Comparison of ENCODE assay signal across 2 cellular contexts in genomic region chr6:2597457-2597856, GRCh38.
DNase-seq lines count a peak whose midpoint lies in the region; ATAC-seq, FAIRE-seq and TF ChIP-seq lines count a peak whose summit lies in the region.
"Not testable (repeated sequence)": the region's sequence is repeated elsewhere in the genome, so short reads cannot be mapped to it uniquely, and the experiment has no call there.

No MANE protein-coding gene starts in this region.

- WGBS in K562 (ENCODE audit: insufficient coverage, low coverage, missing lambda C conversion rate): no CpG with 5 or more reads among the region's 2 CpGs

- peak overlapping the region; percentile 26 for H3K4me3 ChIP-seq in Loucy (ENCODE audit: low read length, poor library complexity, severe bottlenecking)
- not testable (repeated sequence) for H3K4me3 ChIP-seq in K562

- not testable (repeated sequence) for TF ChIP-seq EP300 in K562 (IDR thresholded peaks at IDR 0.05; ENCODE audit: low read length)

- BruUV-seq in K562 (replicated peaks; lab: Mats Ljungman, UMichigan): not testable (repeated sequence)

- H3K27ac ChIP-seq in K562 (ENCODE audit: extremely low read depth, low read depth, low read length): not testable (repeated sequence)

- not testable (repeated sequence) for H3K9me3 ChIP-seq in Loucy (ENCODE audit: insufficient read depth, low read depth, low read length); K562 (replicated peaks; ENCODE audit: control insufficient read depth, insufficient read depth, low read depth, low read length)

- H3K9me2 ChIP-seq in Loucy (replicated peaks; ENCODE audit: low read depth, low read length): not testable (repeated sequence)

- not testable (repeated sequence) for TF ChIP-seq RAD21 in K562 (CRISPR knock-in tag; conservative IDR thresholded peaks at IDR 0.05 in 1 of 2, IDR thresholded peaks at IDR 0.05 in 1 of 2)

- H3K4me1 ChIP-seq in Loucy (ENCODE audit: insufficient read depth, low read length, poor library complexity, severe bottlenecking): peaks cover 45% of the 10 kb centered on the region
- H3K4me1 ChIP-seq in K562 (replicated peaks in 1 of 2; ENCODE audit: control insufficient read depth in 2 of 2, insufficient read depth in 2 of 2, low read length in 2 of 2): not testable (repeated sequence)

- not testable (repeated sequence) for TF ChIP-seq POLR2A in K562 (conservative IDR thresholded peaks at IDR 0.05)

- ATAC-seq in K562: not testable (repeated sequence)

- H3K4me2 ChIP-seq in Loucy (ENCODE audit: low read depth, low read length, poor library complexity, severe bottlenecking): peak overlapping the region; percentile 60
- not testable (repeated sequence) for H3K4me2 ChIP-seq in K562 (ENCODE audit: insufficient read depth, low read length)

- POLR2A ChIA-PET in K562 (lab: Yijun Ruan, JAX): not testable (repeated sequence)

- in situ Hi-C loops in K562 (cut with MboI): not testable (repeated sequence)

- not testable (repeated sequence) for TF ChIP-seq CTCF in Loucy (conservative IDR thresholded peaks at IDR 0.05; ENCODE audit: low read length); K562 (IDR thresholded peaks at IDR 0.05 in 2 of 3, conservative IDR thresholded peaks at IDR 0.05 in 1 of 3; ENCODE audit: insufficient read depth in 2 of 3, low read depth in 1 of 3, low read length in 3 of 3)

- not testable (repeated sequence) for H3F3A ChIP-seq in Loucy (ENCODE audit: low read depth)

- peak overlapping the region; percentile 50 for H3K9ac ChIP-seq in Loucy (ENCODE audit: low read depth, low read length, poor library complexity, severe bottlenecking)
- not testable (repeated sequence) for H3K9ac ChIP-seq in K562 (ENCODE audit: insufficient read depth in 1 of 2, low read depth in 2 of 2, low read length in 2 of 2)

- not testable (repeated sequence) for H3K79me2 ChIP-seq in Loucy (ENCODE audit: insufficient read depth, low read length); K562 (ENCODE audit: control insufficient read depth, insufficient read depth, low read length)

- DNase-seq in K562 (ENCODE audit: extremely low read depth in 1 of 4, low spot score in 3 of 4): not testable (repeated sequence)

- H4K20me1 ChIP-seq in Loucy (ENCODE audit: insufficient read depth, low read length, poor library complexity, severe bottlenecking); K562 (replicated peaks; ENCODE audit: control insufficient read depth, insufficient read depth, low read length): not testable (repeated sequence)

- FAIRE-seq in K562 (lab: Jason Lieb, UNC): not testable (repeated sequence)

- intact Hi-C loops in K562 (cut with micrococcal nuclease): not testable (repeated sequence)

- CTCF ChIA-PET in K562 (lab: Yijun Ruan, JAX; ENCODE audit: low intra/inter-chr PET ratio): not testable (repeated sequence)

- not testable (repeated sequence) for H3K36me3 ChIP-seq in Loucy (ENCODE audit: insufficient read depth, low read length); K562 (ENCODE audit: control insufficient read depth, insufficient read depth, low read length)

- not testable (repeated sequence) for H2AFZ ChIP-seq in Loucy (ENCODE audit: low read length); K562 (ENCODE audit: low read depth, low read length)

- not testable (repeated sequence) for H3K9me1 ChIP-seq in K562 (ENCODE audit: control insufficient read depth, insufficient read depth, low read length)

- H3K27me3 ChIP-seq in Loucy (ENCODE audit: insufficient read depth, low read length, poor library complexity, severe bottlenecking): not testable (repeated sequence)
- H3K27me3 ChIP-seq in K562 (ENCODE audit: control insufficient read depth in 2 of 2, insufficient read depth in 2 of 2, low read length in 2 of 2): peaks cover 0 to 21% of the 10 kb centered on the region in 2 experiments; a peak in 3 of 5 replicates

TF ChIP-seq in K562, 482 proteins besides CTCF, POLR2A, EP300 and RAD21:
- peak; percentile 69 for TF ChIP-seq CBFA2T3 (IDR thresholded peaks at IDR 0.05)
- TF ChIP-seq CBFA2T2 (conservative IDR thresholded peaks at IDR 0.05): peak; percentile 59
- peak; percentile 81 for TF ChIP-seq TAL1 (IDR thresholded peaks at IDR 0.05)
- TF ChIP-seq ARID1B (IDR thresholded peaks at IDR 0.05): peak; percentile 33; the same call in 1 of the 2 replicates
- 0 out of 2 replicates have a peak, but pooled peaks have one; percentile 18 for TF ChIP-seq NCOR1 (IDR thresholded peaks at IDR 0.05)
TF ChIP-seq in K562: peak in this region for 5; not testable (repeated sequence) for 477.
